ENCODE assay signal across 16 cellular contexts in the genomic region with DNA sequence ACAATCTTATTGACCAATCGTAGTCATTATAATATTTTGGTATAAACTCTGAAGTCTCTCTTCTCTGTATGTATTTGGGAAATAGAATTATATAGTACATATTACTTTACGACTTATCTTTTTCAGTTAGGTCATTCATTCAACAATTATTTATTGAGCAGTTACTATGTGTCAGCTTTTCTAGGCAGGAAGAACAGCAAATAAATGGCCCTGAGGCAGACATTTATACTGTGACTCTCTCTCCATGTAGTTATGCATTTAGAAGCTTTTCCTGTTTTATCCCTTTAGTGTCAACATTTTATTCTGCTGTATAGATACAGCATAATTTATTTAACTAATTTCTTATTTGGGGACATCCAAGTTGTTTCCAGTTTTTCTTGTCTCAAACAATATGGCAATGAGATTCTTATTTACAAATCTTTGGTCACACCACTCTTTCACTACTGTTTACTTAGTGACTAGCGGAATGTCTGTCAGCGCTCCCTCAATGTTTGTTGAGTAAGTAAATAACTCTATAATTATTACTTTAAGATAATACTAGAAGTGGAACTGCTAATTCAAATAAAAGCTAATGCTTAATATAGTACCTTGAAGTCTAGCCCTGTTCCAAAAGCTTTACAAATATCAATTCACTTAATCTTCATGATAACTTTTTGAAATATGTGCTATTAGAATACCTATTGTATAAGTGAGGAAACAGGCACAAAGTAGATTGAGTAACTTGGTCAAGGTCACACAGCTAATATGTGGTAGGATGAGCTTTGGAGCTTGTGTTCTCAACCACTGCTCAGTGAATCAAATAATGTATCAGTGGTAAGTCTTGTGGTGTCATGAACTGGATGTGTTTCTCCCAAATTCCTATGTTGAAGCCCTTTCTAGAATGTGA.
DNase-seq lines count a peak whose midpoint lies in the region; ATAC-seq, FAIRE-seq and TF ChIP-seq lines count a peak whose summit lies in the region.
"Had no signal": no experiment of that assay in that cellular context is flagged by ENCODE, and none has a peak within 500 bp of the region (broad histone marks: within the 10 kb centered on the region; RNA-seq: fewer than 3 reads in every experiment).

No MANE protein-coding gene starts in this region.

- H3K36me3 ChIP-seq in left lung: no peaks in the 10 kb centered on the region

- CTCF ChIA-PET in A549 (lab: Yijun Ruan, JAX) (interaction anchor here (0.6 kb wide), 1 partner anchor 62 kb away, joined by 3 read pairs; no protein-coding TSS in a partner anchor), HEK293T (lab: Yijun Ruan, JAX) (no interaction called here)

- ATAC-seq in A549: peak; percentile 62 to 81; a peak in 5 of 6 replicates
- peak; percentile 58 for ATAC-seq in left lung
- no peak for ATAC-seq in GM18502 (IDR thresholded peaks at IDR 0.05; ENCODE audit: poor library complexity, unreplicated experiment)

- POLR2A ChIA-PET in A549 (lab: Yijun Ruan, JAX) (no interaction called here), HEK293T (lab: Yijun Ruan, JAX) (no interaction called here)

- peaks cover 20% of the 10 kb centered on the region for H3K4me1 ChIP-seq in A549
- no peaks in the 10 kb centered on the region for H3K4me1 ChIP-seq in left lung

- TF ChIP-seq POLR2A in A549 (IDR thresholded peaks at IDR 0.05; ENCODE audit: low read length): no peak

- DNase-seq in A549 (ENCODE audit: low read depth in 1 of 2, low spot score in 1 of 2) (peak; percentile 28 to 74), HEK293T (ENCODE audit: extremely low spot score) (no peak), left lung (no peak), AML-193 (lab: John Stamatoyannopoulos, UW) (no peak)
- no peak for DNase-seq in activated CD4-positive, CD25-positive, alpha-beta regulatory T cell (lab: John Stamatoyannopoulos, UW)
- DNase-seq: CD4-positive, CD25-positive, alpha-beta regulatory T cell; KG1; NCI-H1092 treated with DMSO at 0.1 percent for 48 hours; NCI-H2081 treated with DMSO at 0.1 percent for 48 hours; NCI-H446; NCI-H526 treated with DMSO at 0.1 percent for 48 hours; OCI-M1; Right ventricle myocardium superior had no signal

- intact Hi-C loops in left lung (cut with DNase I): no loop called here

- H3K27ac ChIP-seq in A549 (peak overlapping the region; percentile 24 to 55; a peak in 5 of 6 replicates), left lung (no peak overlapping the region)

- TF ChIP-seq EP300 in A549 (IDR thresholded peaks at IDR 0.05): no peak; a peak in 1 of 5 replicates

- H3K9me3 ChIP-seq in A549 (no peaks in the 10 kb centered on the region), left lung (no peaks in the 10 kb centered on the region)

- peak overlapping the region; percentile 59 for H3K4me2 ChIP-seq in A549

- H3K27me3 ChIP-seq in left lung: no peaks in the 10 kb centered on the region

- TF ChIP-seq CTCF in A549 (IDR thresholded peaks at IDR 0.05) (no peak), left lung (IDR thresholded peaks at IDR 0.05) (no peak)

- TF ChIP-seq RAD21 in A549 (conservative IDR thresholded peaks at IDR 0.05 in 1 of 2, IDR thresholded peaks at IDR 0.05 in 1 of 2): no peak

- FAIRE-seq in A549 (lab: Jason Lieb, UNC) (peak; percentile 13), TTC549 (lab: Jason Lieb, UNC) (peak; percentile 56)
- FAIRE-seq: G401.6 had no signal

- no peak overlapping the region for H3K4me3 ChIP-seq in A549
- no peak overlapping the region for H3K4me3 ChIP-seq in left lung

- WGBS in A549 (ENCODE audit: missing lambda C conversion rate): 25% methylated on average over 4 of the region's 4 CpGs

TF ChIP-seq in A549, 52 proteins besides CTCF, POLR2A, EP300 and RAD21:
- TF ChIP-seq SMC3 (IDR thresholded peaks at IDR 0.05): 0 out of 3 replicates have a peak, but pooled peaks have one; percentile 7
- no peak for TF ChIP-seq MYC (IDR thresholded peaks at IDR 0.05; ENCODE audit: borderline replicate concordance, low read length)
- TF ChIP-seq CEBPB (IDR thresholded peaks at IDR 0.05): peak; percentile 25 to 35; a peak in 2 of 4 replicates
- TF ChIP-seq FOSL2 (IDR thresholded peaks at IDR 0.05): peak; percentile 21; the same call in 1 of the 2 replicates
- peak; percentile 88 for TF ChIP-seq FOSL2 (CRISPR knock-in tag; IDR thresholded peaks at IDR 0.05)
- peak; percentile 21; the same call in 1 of the 2 replicates for TF ChIP-seq ZNF302 (CRISPR knock-in tag; IDR thresholded peaks at IDR 0.05)
- no peak for TF ChIP-seq JUN (IDR thresholded peaks at IDR 0.05)
- TF ChIP-seq POLR2AphosphoS2 (conservative IDR thresholded peaks at IDR 0.05; ENCODE audit: low read length): no peak
- TF ChIP-seq, protein P1, sequence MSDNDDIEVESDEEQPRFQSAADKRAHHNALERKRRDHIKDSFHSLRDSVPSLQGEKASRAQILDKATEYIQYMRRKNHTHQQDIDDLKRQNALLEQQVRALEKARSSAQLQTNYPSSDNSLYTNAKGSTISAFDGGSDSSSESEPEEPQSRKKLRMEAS (IDR thresholded peaks at IDR 0.05): peak; percentile 15; the same call in 1 of the 2 replicates
- TF ChIP-seq JUNB (IDR thresholded peaks at IDR 0.05): peak; percentile 72
- no peak for TF ChIP-seq RFX5 (IDR thresholded peaks at IDR 0.05)
- no peak for TF ChIP-seq EHMT2 (IDR thresholded peaks at IDR 0.05; ENCODE audit: low read depth)
- TF ChIP-seq KDM1A (IDR thresholded peaks at IDR 0.05; ENCODE audit: low read depth): no peak
- peak; percentile 81 for TF ChIP-seq GATA3 (IDR thresholded peaks at IDR 0.05; ENCODE audit: borderline replicate concordance)
- no peak for TF ChIP-seq SREBF2 (IDR thresholded peaks at IDR 0.05)
- peak; percentile 24 for TF ChIP-seq ZFP36 (IDR thresholded peaks at IDR 0.05; ENCODE audit: borderline replicate concordance, partially characterized antibody)
- no peak for TF ChIP-seq NPAS2 (CRISPR knock-in tag; IDR thresholded peaks at IDR 0.05; ENCODE audit: borderline replicate concordance)
TF ChIP-seq in A549: peak in this region for 8.

TF ChIP-seq in HEK293T, 16 proteins besides CTCF, POLR2A, EP300 and RAD21:
- 0 out of 2 replicates have a peak, but pooled peaks have one; percentile 8 for TF ChIP-seq FOXA1 (IDR thresholded peaks at IDR 0.05)
- no peak for TF ChIP-seq CTBP1 (IDR thresholded peaks at IDR 0.05; ENCODE audit: borderline replicate concordance)
- TF ChIP-seq LEF1 (IDR thresholded peaks at IDR 0.05; ENCODE audit: borderline replicate concordance): no peak
- TF ChIP-seq ARNT (IDR thresholded peaks at IDR 0.05): no peak
- no peak for TF ChIP-seq FOXK2 (IDR thresholded peaks at IDR 0.05)
- no peak for TF ChIP-seq TARDBP (IDR thresholded peaks at IDR 0.05)

Comparison
In these comparisons a context has a peak if more than half of its experiments do, and no peak if none do; other contexts are left out.
1. DNase-seq: peak in A549 (2 of 2); none in HEK293T (single experiment), left lung (0 of 2), AML-193 (0 of 2) and activated CD4-positive, CD25-positive, alpha-beta regulatory T cell (0 of 4).
2. H3K27ac ChIP-seq: peak in A549 (2 of 2); none in left lung (0 of 2).